ENCODE assay signal across 30 cellular contexts in the genomic region with DNA sequence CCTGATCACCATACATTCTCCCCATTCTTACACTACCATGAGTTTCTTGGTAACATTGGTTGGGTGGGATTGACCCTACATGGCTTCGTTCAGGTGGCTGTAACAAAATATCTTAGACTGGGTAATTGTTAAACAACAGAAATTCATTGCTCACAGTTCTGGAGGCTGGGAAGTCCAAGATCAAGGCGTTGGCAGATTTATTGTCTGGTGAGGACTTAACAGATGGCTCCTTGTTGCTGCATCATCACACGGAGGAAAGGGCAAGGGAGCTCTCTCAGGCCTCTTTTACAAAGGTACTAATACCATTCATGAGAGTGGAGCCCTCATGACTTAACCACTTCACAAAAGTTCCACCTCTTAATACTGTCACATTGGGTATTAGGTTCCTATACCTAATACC.
"Had no signal": no experiment of that assay in that cellular context is flagged by ENCODE, and none has a peak within 500 bp of the region (broad histone marks: within the 10 kb centered on the region; RNA-seq: fewer than 3 reads in every experiment).

No MANE protein-coding gene starts in this region.

- H3K27me3 ChIP-seq: adrenal gland, body of pancreas, esophagus squamous epithelium, gastroesophageal sphincter, heart right ventricle had no signal

- H3K4me1 ChIP-seq: adrenal gland, body of pancreas had no signal

- DNase-seq: activated CD4-positive, alpha-beta memory T cell treated with anti-CD3 and anti-CD28 coated beads for 36 hours; activated CD4-positive, alpha-beta T cell treated with anti-CD3 and anti-CD28 coated beads for 36 hours; activated CD4-positive, CD25-positive, alpha-beta regulatory T cell; activated CD4-positive, CD25-positive, alpha-beta regulatory T cell treated with anti-CD3 and anti-CD28 coated beads, Interleukin-2, amount 50 U/mL, for 72 hours; activated CD8-positive, alpha-beta memory T cell treated with anti-CD3 and anti-CD28 coated beads, Interleukin-2, amount 10 ng/mL, durations not matched to agents 7 days and 5 days; activated CD8-positive, alpha-beta memory T cell treated with anti-CD3 and anti-CD28 coated beads, Interleukin-2, amount 50 U/mL, for 4 hours; activated CD8-positive, alpha-beta T cell treated with anti-CD3 and anti-CD28 coated beads, Interleukin-2, amount 10 ng/mL, durations not matched to agents 7 days and 5 days; activated effector memory CD4-positive, alpha-beta T cell treated with anti-CD3 and anti-CD28 coated beads, Interleukin-2, amount 50 U/mL, for 16 hours; activated naive CD4-positive, alpha-beta T cell treated with anti-CD3 and anti-CD28 coated beads for 36 hours; activated naive CD8-positive, alpha-beta T cell treated with anti-CD3 and anti-CD28 coated beads for 36 hours; activated naive CD8-positive, alpha-beta T cell treated with anti-CD3 and anti-CD28 coated beads, Interleukin-2, amount 50 U/mL, for 24 hours; activated T-cell treated with anti-CD3 and anti-CD28 coated beads, Interleukin-2, amount 50 U/mL, for 1 hour; activated T-cell treated with anti-CD3 and anti-CD28 coated beads, Interleukin-2, amount 50 U/mL, for 48 hours; adrenal gland; amygdala; aorta; body of pancreas; caudate nucleus; cortex of kidney; dermis blood vessel endothelial cell; effector CD4-positive, alpha-beta T cell; effector memory CD8-positive, alpha-beta T cell; erythroblast; esophagus squamous epithelium; foreskin melanocyte; heart right ventricle; T-helper 17 cell; T1000 had no signal

- H3K4me3 ChIP-seq: adrenal gland, body of pancreas, esophagus squamous epithelium, gastroesophageal sphincter, heart right ventricle had no signal

- H3K27ac ChIP-seq: adrenal gland, body of pancreas, esophagus squamous epithelium, gastroesophageal sphincter had no signal

- H3K36me3 ChIP-seq: adrenal gland, esophagus squamous epithelium, gastroesophageal sphincter, heart right ventricle had no signal

- ATAC-seq: activated CD4-positive, alpha-beta T cell treated with anti-CD3 and anti-CD28 coated beads for 36 hours; activated CD8-positive, alpha-beta memory T cell treated with anti-CD3 and anti-CD28 coated beads, Interleukin-2, amount 10 ng/mL, durations not matched to agents 7 days and 5 days; activated CD8-positive, alpha-beta T cell treated with anti-CD3 and anti-CD28 coated beads, Interleukin-2, amount 10 ng/mL, durations not matched to agents 7 days and 5 days; activated naive CD8-positive, alpha-beta T cell treated with anti-CD3 and anti-CD28 coated beads, Interleukin-2, amount 50 U/mL, for 24 hours; body of pancreas; effector memory CD8-positive, alpha-beta T cell; gastroesophageal sphincter; heart right ventricle; T-helper 17 cell had no signal

- H3K9me3 ChIP-seq: adrenal gland, body of pancreas, esophagus squamous epithelium, gastroesophageal sphincter had no signal

- FAIRE-seq: colon had no signal
